ENCODE assay signal across 2 cellular contexts in the genomic region with DNA sequence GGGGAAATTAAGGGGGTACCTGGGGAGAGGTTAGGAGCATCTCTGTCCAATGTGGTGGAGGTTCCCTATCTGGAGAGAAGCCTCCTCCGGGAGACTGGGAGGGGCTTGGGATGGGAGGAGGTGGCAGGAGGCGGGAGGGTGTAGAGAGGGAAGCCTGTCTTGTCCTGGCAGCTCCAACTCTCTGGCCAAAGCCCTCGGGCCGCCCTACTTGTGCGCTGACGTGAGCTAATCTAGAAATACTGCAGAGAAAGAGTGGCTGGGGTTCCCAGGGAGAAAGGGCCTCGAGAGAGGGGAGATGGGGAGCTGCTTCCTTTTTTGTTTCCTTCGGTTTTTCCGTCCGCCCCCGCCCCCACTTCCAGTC.
A peak's percentile ranks its signal among the peaks of the same experiment; 100 is the strongest.
TF ChIP-seq lines count a peak whose summit lies in the region.

No MANE protein-coding gene starts in this region.

TF ChIP-seq in H1, 55 proteins besides CTCF, POLR2A, EP300 and RAD21:
- TF ChIP-seq ASH2L (IDR thresholded peaks at IDR 0.05; ENCODE audit: low read length) (peak; percentile 3), CHD1 (IDR thresholded peaks at IDR 0.05; ENCODE audit: low read depth, low read length) (no peak)

TF ChIP-seq in neural cell, 6 proteins besides CTCF, POLR2A, EP300 and RAD21:
- TF ChIP-seq POLR2AphosphoS5 (IDR thresholded peaks at IDR 0.05): no peak
